8 cellular contexts compared by ENCODE assay signal in the genomic region with DNA sequence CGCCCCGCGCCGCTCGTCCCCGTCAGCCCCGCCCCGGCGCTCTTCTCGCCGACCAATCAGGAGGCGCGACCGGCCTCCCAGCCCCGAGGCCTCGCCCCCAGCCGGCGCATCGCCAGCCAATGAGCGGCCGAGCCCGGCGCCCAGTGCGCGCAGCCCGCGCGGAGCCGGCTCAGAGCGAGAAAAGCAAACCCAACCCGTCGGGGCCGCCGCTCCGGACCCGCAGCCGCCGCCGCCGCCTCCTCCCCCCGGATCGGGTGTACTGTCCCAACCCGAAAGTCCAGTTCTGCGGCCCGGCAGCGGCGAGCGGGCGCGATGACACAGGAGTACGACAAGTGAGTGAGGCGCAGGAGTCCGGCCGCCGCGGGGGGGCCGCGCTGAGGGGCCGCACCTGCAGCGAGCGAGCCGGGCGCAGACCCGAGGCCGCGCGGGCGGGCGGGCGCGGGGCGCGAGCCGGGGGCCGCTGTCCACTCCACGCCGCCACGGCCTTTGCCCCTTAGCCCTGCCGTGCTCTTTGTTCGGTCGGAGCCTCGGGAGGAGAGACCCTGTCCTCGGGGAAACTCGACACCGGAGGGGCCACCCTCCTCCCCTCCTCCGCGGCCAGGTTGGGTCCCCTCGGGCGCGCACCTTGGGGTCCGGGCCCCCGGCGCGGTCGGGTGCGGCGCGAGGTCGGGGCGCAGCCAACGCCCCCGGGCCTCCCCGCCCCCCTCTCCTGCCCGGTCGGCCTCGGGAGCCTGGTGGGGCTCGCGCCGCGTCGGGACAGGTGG. TPM values are rescaled to one million over a fixed set of nuclear protein-coding genes. Genes with fewer than 3 reads are reported as not detected.
A peak's percentile ranks its signal among the peaks of the same experiment; 100 is the strongest.
DNase-seq lines count a peak whose midpoint lies in the region; ATAC-seq and TF ChIP-seq lines count a peak whose summit lies in the region.

A gene with protein sequence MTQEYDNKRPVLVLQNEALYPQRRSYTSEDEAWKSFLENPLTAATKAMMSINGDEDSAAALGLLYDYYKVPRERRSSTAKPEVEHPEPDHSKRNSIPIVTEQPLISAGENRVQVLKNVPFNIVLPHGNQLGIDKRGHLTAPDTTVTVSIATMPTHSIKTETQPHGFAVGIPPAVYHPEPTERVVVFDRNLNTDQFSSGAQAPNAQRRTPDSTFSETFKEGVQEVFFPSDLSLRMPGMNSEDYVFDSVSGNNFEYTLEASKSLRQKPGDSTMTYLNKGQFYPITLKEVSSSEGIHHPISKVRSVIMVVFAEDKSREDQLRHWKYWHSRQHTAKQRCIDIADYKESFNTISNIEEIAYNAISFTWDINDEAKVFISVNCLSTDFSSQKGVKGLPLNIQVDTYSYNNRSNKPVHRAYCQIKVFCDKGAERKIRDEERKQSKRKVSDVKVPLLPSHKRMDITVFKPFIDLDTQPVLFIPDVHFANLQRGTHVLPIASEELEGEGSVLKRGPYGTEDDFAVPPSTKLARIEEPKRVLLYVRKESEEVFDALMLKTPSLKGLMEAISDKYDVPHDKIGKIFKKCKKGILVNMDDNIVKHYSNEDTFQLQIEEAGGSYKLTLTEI (plus strand): TSS at position 172 of the 764 bp plus-strand sequence. CDS start 141 bp downstream, at position 313.

- DNase-seq in GM06990 (ENCODE audit: extremely low read depth, insufficient read length) (peak; percentile 90), NCI-H1092 treated with DMSO at 0.1 percent for 48 hours (lab: John Stamatoyannopoulos, UW) (peak; percentile 75), SKM-1 (lab: John Stamatoyannopoulos, UW; ENCODE audit: unreplicated experiment) (peak; percentile 80), head of caudate nucleus (peak; percentile 74 to 98 (median 94)), osteocyte (ENCODE audit: extremely low spot score, unreplicated experiment) (peak; percentile 97), thoracic aorta (ENCODE audit: low spot score) (peak; percentile 57)

- no peak within 1 kb of the TSS for H3K27ac Mint-ChIP-seq in activated naive CD8-positive, alpha-beta T cell
- no peak within 1 kb of the TSS for H3K27ac Mint-ChIP-seq in osteocyte (ENCODE audit: unreplicated experiment)

- no peak for TF ChIP-seq CTCF in GM06990 (IDR thresholded peaks at IDR 0.05; ENCODE audit: insufficient read depth, low read length, poor library complexity, severe bottlenecking)
- no peak for TF ChIP-seq CTCF in osteocyte (IDR thresholded peaks at IDR 0.05)
- no peak for TF ChIP-seq CTCF in thoracic aorta (IDR thresholded peaks at IDR 0.05)

- H3K36me3 ChIP-seq in GM06990 (ENCODE audit: control insufficient read depth, insufficient read depth, low read length) (no peaks in the 10 kb centered on the region), thoracic aorta (no peaks in the 10 kb centered on the region)

- peak; percentile 97 for ATAC-seq in HG02642 (IDR thresholded peaks at IDR 0.05; ENCODE audit: poor library complexity, unreplicated experiment)
- ATAC-seq in thoracic aorta (ENCODE audit: insufficient number of reproducible peaks, low FRiP score, low read depth), result peak; percentile 91

- no peaks in the 10 kb centered on the region for H3K9me3 ChIP-seq in thoracic aorta

- no peak within 1 kb of the TSS for H3K27ac ChIP-seq in thoracic aorta

- peak within 1 kb of the TSS; percentile 71 for H3K4me3 ChIP-seq in GM06990 (replicated peaks; ENCODE audit: low read depth, low read length)
- peak within 1 kb of the TSS; percentile 77 for H3K4me3 ChIP-seq in thoracic aorta

- peak within 1 kb of the TSS; percentile 84 for H3K4me3 Mint-ChIP-seq in activated naive CD8-positive, alpha-beta T cell
- H3K4me3 Mint-ChIP-seq in osteocyte (ENCODE audit: unreplicated experiment), result peak within 1 kb of the TSS; percentile 79

- intact Hi-C loops in head of caudate nucleus (cut with DNase I), result loop anchor here (10.0 kb wide), 1 partner anchor 137 kb away; no protein-coding TSS in a partner anchor

- H3K9me3 Mint-ChIP-seq in activated naive CD8-positive, alpha-beta T cell (ENCODE audit: low read depth), result no peaks in the 10 kb centered on the region
- no peaks in the 10 kb centered on the region for H3K9me3 Mint-ChIP-seq in osteocyte (ENCODE audit: unreplicated experiment)

- peaks cover 27% of the 10 kb centered on the region for H3K27me3 Mint-ChIP-seq in activated naive CD8-positive, alpha-beta T cell
- peaks cover 29% of the 10 kb centered on the region for H3K27me3 Mint-ChIP-seq in osteocyte (ENCODE audit: unreplicated experiment)

- peaks cover 15% of the 10 kb centered on the region for H3K4me1 Mint-ChIP-seq in activated naive CD8-positive, alpha-beta T cell (ENCODE audit: low read depth)
- peaks cover 13% of the 10 kb centered on the region for H3K4me1 Mint-ChIP-seq in osteocyte (ENCODE audit: unreplicated experiment)

- no peaks in the 10 kb centered on the region for H3K36me3 Mint-ChIP-seq in activated naive CD8-positive, alpha-beta T cell
- no peaks in the 10 kb centered on the region for H3K36me3 Mint-ChIP-seq in osteocyte (ENCODE audit: unreplicated experiment)

- peaks cover 4 to 8% of the 10 kb centered on the region in 2 donors for H3K4me1 ChIP-seq in thoracic aorta (ENCODE audit: control insufficient read depth in 1 of 2, low read depth in 2 of 2)

- no peaks in the 10 kb centered on the region for H3K27me3 ChIP-seq in GM06990 (replicated peaks; ENCODE audit: control insufficient read depth, insufficient read depth, low read length)
- H3K27me3 ChIP-seq in thoracic aorta (replicated peaks; ENCODE audit: insufficient read depth), result peaks cover 5% of the 10 kb centered on the region

RNA-seq across cellular contexts. Expression of the gene that starts here (rescaled TPM):
- total RNA-seq in osteocyte, result 0.32 and 0.81 TPM in 2 replicates
- total RNA-seq in thoracic aorta, result 1 to 10 TPM in 1 of 2 donors, under 1 TPM in 1; 0.41 to 9.5 TPM

Comparison
In these comparisons a context has a peak if more than half of its experiments do, and no peak if none do; other contexts are left out.
1. Peak in DNase-seq in osteocyte; RNA of the gene not detected or under 1 TPM.